Comparison of ENCODE assay signal across 8 cellular contexts in genomic region chr10:125629758-125630376, GRCh38. TPM values are rescaled to one million over a fixed set of nuclear protein-coding genes. Genes with fewer than 3 reads are reported as not detected.
DNase-seq lines count a peak whose midpoint lies in the region; ATAC-seq and TF ChIP-seq lines count a peak whose summit lies in the region.

No MANE protein-coding gene starts in this region.

- peak; percentile 42 for TF ChIP-seq CTCF in GM12874 (IDR thresholded peaks at IDR 0.05; ENCODE audit: insufficient read depth, low read depth, low read length)
- TF ChIP-seq CTCF in SK-N-SH (IDR thresholded peaks at IDR 0.05): peak; percentile 37
- TF ChIP-seq CTCF in hepatocyte (IDR thresholded peaks at IDR 0.05; ENCODE audit: poor library complexity): peak; percentile 66

- H3K4me1 ChIP-seq in SK-N-SH (ENCODE audit: control insufficient read depth in 1 of 2, insufficient read depth in 2 of 2, low read depth in 1 of 2, low read length in 1 of 2) (peaks cover 0 to 4% of the 10 kb centered on the region in 2 experiments; a peak in 3 of 4 replicates), hepatocyte (ENCODE audit: insufficient read depth) (peaks cover 10% of the 10 kb centered on the region)

- peak; percentile 87 for TF ChIP-seq RAD21 in SK-N-SH (IDR thresholded peaks at IDR 0.05; ENCODE audit: low read length)

- no peak overlapping the region for H3K9ac ChIP-seq in SK-N-SH

- no peaks in the 10 kb centered on the region for H3K27me3 ChIP-seq in SK-N-SH (ENCODE audit: insufficient read depth)
- peaks cover 3% of the 10 kb centered on the region for H3K27me3 ChIP-seq in hepatocyte

- TF ChIP-seq EP300 in SK-N-SH (IDR thresholded peaks at IDR 0.05; ENCODE audit: borderline replicate concordance in 1 of 2, low read depth in 1 of 2, low read length in 1 of 2): no peak

- 45% methylated on average over 3 of the region's 3 CpGs for WGBS in SK-N-SH (ENCODE audit: low lambda C conversion rate)
- 78% methylated on average over 3 of the region's 3 CpGs for WGBS in hepatocyte (ENCODE audit: low lambda C conversion rate, missing lambda C conversion rate)

- H2AFZ ChIP-seq in SK-N-SH (ENCODE audit: low read depth) (no peak overlapping the region), hepatocyte (no peak overlapping the region)

- intact Hi-C loops in Right ventricle myocardium superior (cut with DNase I): no loop called here

- H3K27ac ChIP-seq in SK-N-SH (ENCODE audit: low read depth in 2 of 2, low read length in 1 of 2): no peak overlapping the region
- no peak overlapping the region for H3K27ac ChIP-seq in hepatocyte

- no peaks in the 10 kb centered on the region for H3K9me3 ChIP-seq in SK-N-SH
- no peaks in the 10 kb centered on the region for H3K9me3 ChIP-seq in hepatocyte (ENCODE audit: low read depth)

- H3K9me2 ChIP-seq in SK-N-SH (no peaks in the 10 kb centered on the region), hepatocyte (replicated peaks; ENCODE audit: insufficient read depth) (no peaks in the 10 kb centered on the region)

- H3K79me2 ChIP-seq in SK-N-SH (ENCODE audit: insufficient read depth): no peaks in the 10 kb centered on the region
- H3K79me2 ChIP-seq in hepatocyte: no peaks in the 10 kb centered on the region

- peak; percentile 39 for DNase-seq in Jurkat, Clone E6-1 (ENCODE audit: low read depth, low spot score)
- DNase-seq in SK-N-SH (peak; percentile 66), hepatocyte (ENCODE audit: low spot score) (peak; percentile 68), Right ventricle myocardium superior (no peak)

- H4K20me1 ChIP-seq in SK-N-SH (ENCODE audit: insufficient read depth): no peaks in the 10 kb centered on the region
- no peaks in the 10 kb centered on the region for H4K20me1 ChIP-seq in hepatocyte (ENCODE audit: insufficient read depth, poor library complexity, severe bottlenecking)

- POLR2A ChIA-PET in SK-N-SH (lab: Yijun Ruan, JAX): no interaction called here

- CTCF ChIA-PET in SK-N-SH (lab: Yijun Ruan, JAX): interaction anchor here (0.6 to 2.7 kb wide), 13 partner anchors 13 to 638 kb away, joined by 3 to 13 read pairs (median 4); no protein-coding TSS in a partner anchor

- H3K4me2 ChIP-seq in SK-N-SH: no peak overlapping the region
- no peak overlapping the region for H3K4me2 ChIP-seq in hepatocyte

- no peaks in the 10 kb centered on the region for H3F3A ChIP-seq in SK-N-SH (replicated peaks; ENCODE audit: insufficient read depth)

- ATAC-seq in HG03097 (IDR thresholded peaks at IDR 0.05; ENCODE audit: low FRiP score, unreplicated experiment) (no peak), GM18520 (IDR thresholded peaks at IDR 0.05; ENCODE audit: unreplicated experiment) (no peak), GM21515 (IDR thresholded peaks at IDR 0.05; ENCODE audit: unreplicated experiment) (no peak), Right ventricle myocardium superior (ENCODE audit: poor library complexity) (no peak)

- H3K36me3 ChIP-seq in SK-N-SH (replicated peaks in 1 of 2; ENCODE audit: control insufficient read depth in 1 of 2, insufficient read depth in 2 of 2, low read length in 1 of 2) (no peaks in the 10 kb centered on the region), hepatocyte (replicated peaks; ENCODE audit: insufficient read depth, low read depth) (no peaks in the 10 kb centered on the region)

- H3K4me3 ChIP-seq in Jurkat, Clone E6-1 (ENCODE audit: low read length): no peak overlapping the region
- no peak overlapping the region for H3K4me3 ChIP-seq in SK-N-SH (ENCODE audit: low read depth in 2 of 2, low read length in 1 of 2)
- H3K4me3 ChIP-seq in hepatocyte: no peak overlapping the region

TF ChIP-seq in SK-N-SH, 30 proteins besides CTCF, POLR2A, EP300 and RAD21:
- TF ChIP-seq SMC3 (IDR thresholded peaks at IDR 0.05; ENCODE audit: low read depth, low read length) (peak; percentile 64; the same call in 1 of the 2 replicates), FOSL2 (IDR thresholded peaks at IDR 0.05; ENCODE audit: borderline replicate concordance, low read depth) (no peak)

RNA-seq across cellular contexts. Expression of gene TEX36, which starts 53.1 kb away (rescaled TPM):
- polyA plus RNA-seq in Jurkat, Clone E6-1 (2012; ENCODE audit: insufficient read depth, insufficient read length): not detected
- polyA plus RNA-seq in SK-N-SH (2012; rRNA removed): not detected in 2 replicates
- not detected in 2 replicates for polyA plus RNA-seq in SK-N-SH (2012; cell fraction: cytosol; rRNA removed)
- not detected in 2 replicates for polyA plus RNA-seq in SK-N-SH (2012; cell fraction: nucleus; rRNA removed)
- total RNA-seq in hepatocyte: not detected in 2 replicates
- not detected in 2 replicates for polyA plus RNA-seq in hepatocyte
- not detected for total RNA-seq in Right ventricle myocardium superior
